In genomic region chr3:138694287-138695007, GRCh38 we compare ENCODE assay signal across 9 cellular contexts.
DNase-seq lines count a peak whose midpoint lies in the region; ATAC-seq, FAIRE-seq and TF ChIP-seq lines count a peak whose summit lies in the region.
"Had no signal": no experiment of that assay in that cellular context is flagged by ENCODE, and none has a peak within 500 bp of the region (broad histone marks: within the 10 kb centered on the region; RNA-seq: fewer than 3 reads in every experiment).

No MANE protein-coding gene starts in this region.

- no peak overlapping the region for H3K4me3 ChIP-seq in AG09309 (ENCODE audit: control insufficient read depth, low read depth, low read length)
- no peak overlapping the region for H3K4me3 ChIP-seq in mesendoderm (ENCODE audit: low read length)

- no peaks in the 10 kb centered on the region for H3K79me2 ChIP-seq in mesendoderm (ENCODE audit: control insufficient read depth, insufficient read depth, low read length)

- peak; percentile 75 for FAIRE-seq in HTR-8/SVneo (lab: Jason Lieb, UNC)

- H3K79me1 ChIP-seq in mesendoderm (ENCODE audit: low read length) = no peaks in the 10 kb centered on the region

- no peaks in the 10 kb centered on the region for H3K36me3 ChIP-seq in mesendoderm (ENCODE audit: control insufficient read depth, insufficient read depth, low read length)

- H3K4ac ChIP-seq in mesendoderm (ENCODE audit: low read depth, low read length) = no peak overlapping the region

- H3K4me2 ChIP-seq in mesendoderm (ENCODE audit: low read length) = no peak overlapping the region

- no peak overlapping the region for H3K27ac ChIP-seq in mesendoderm (ENCODE audit: low read depth, low read length)

- H3K56ac ChIP-seq in mesendoderm (ENCODE audit: low read length) = no peak overlapping the region

- H2AK5ac ChIP-seq in mesendoderm (ENCODE audit: low read length) = no peak overlapping the region

- no peak overlapping the region for H2BK5ac ChIP-seq in mesendoderm (ENCODE audit: low read length)

- no peak overlapping the region for H4K5ac ChIP-seq in mesendoderm (ENCODE audit: low read length)

- H3K23ac ChIP-seq in mesendoderm (ENCODE audit: low read length) = no peak overlapping the region

- no peaks in the 10 kb centered on the region for H3K4me1 ChIP-seq in mesendoderm (ENCODE audit: control insufficient read depth, low read depth, low read length)

- peak; percentile 97 for DNase-seq in AG09309 (ENCODE audit: low read depth)
- peak; percentile 82 for DNase-seq in HTR-8/SVneo (ENCODE audit: insufficient read length, low spot score)
- DNase-seq in brain pericyte (ENCODE audit: low read depth, low spot score) = peak; percentile 51
- DNase-seq in mesendoderm = peak; percentile 22
- DNase-seq in mesenteric fat pad (ENCODE audit: low spot score) = no peak

- TF ChIP-seq CTCF in AG09309 (IDR thresholded peaks at IDR 0.05; ENCODE audit: control insufficient read depth, insufficient read depth, low read depth, low read length, missing control alignments) = no peak

- no peak overlapping the region for H3K9ac ChIP-seq in mesendoderm (ENCODE audit: low read length)

- ATAC-seq in GM18870 (IDR thresholded peaks at IDR 0.05; ENCODE audit: unreplicated experiment) = no peak
- ATAC-seq in HG02763 (IDR thresholded peaks at IDR 0.05; ENCODE audit: unreplicated experiment) = no peak
- no peak for ATAC-seq in GM18873 (IDR thresholded peaks at IDR 0.05; ENCODE audit: low FRiP score, unreplicated experiment)
- ATAC-seq: sciatic nerve had no signal

- H2BK15ac ChIP-seq in mesendoderm (replicated peaks; ENCODE audit: low read depth) = no peak overlapping the region

- H3K18ac ChIP-seq in mesendoderm (ENCODE audit: low read length) = no peak overlapping the region

- no peaks in the 10 kb centered on the region for H3K27me3 ChIP-seq in mesendoderm (ENCODE audit: insufficient read depth, low read length, poor library complexity)

- WGBS in mesendoderm (ENCODE audit: extremely low coverage, insufficient coverage, low lambda C conversion rate) = no CpG with 5 or more reads among the region's 8 CpGs

- no peak overlapping the region for H2BK120ac ChIP-seq in mesendoderm (ENCODE audit: low read depth, low read length)

- H4K8ac ChIP-seq in mesendoderm (ENCODE audit: low read depth, low read length) = no peak overlapping the region
